In the genomic region with DNA sequence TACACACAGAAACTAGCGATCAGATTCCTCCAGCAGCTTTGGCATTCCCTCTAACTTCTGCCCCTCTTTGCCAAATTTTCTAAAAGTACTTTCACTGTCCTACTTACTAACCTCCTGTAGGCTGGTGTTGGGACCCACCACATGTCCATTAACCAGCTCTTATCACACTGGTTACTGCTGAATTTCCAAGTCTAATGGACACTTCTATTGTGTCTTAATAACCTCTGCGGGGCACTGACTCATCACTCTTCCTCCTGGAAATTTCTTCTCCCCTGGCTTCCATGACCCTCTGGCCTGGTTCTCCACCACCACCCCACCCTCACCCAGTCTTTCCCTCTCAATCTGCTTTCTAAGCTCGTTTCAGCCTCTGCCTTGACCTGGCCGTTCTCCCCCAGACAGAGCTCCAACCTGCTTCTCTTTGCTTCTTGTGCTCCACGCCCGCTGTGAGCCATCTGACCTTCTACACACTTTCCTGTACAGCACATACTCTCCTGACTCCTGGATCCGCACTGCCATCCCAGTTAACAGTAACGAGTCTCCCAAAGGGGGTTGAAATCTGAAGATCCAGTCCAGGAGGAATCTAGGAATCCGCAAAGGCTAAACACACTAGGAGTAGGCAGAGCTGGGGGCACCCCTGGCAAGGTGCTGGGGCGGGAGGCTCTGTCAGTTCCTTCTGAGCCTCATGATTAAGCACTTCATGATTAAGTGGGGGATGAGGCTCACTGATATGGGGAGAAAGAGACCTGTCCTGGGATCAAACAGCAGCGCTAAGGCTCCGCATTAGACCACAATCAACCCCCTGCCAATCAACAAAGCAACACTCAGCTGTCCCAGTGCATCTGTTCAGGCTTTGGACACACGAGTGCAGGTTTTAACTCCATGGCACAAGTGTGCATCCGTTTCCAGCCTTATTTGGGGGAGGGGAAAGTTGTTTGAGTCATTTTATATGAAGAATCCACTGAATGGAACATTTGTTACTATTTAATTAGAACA, we compare ENCODE assay signal across 21 cellular contexts.
DNase-seq lines count a peak whose midpoint lies in the region; ATAC-seq, FAIRE-seq and TF ChIP-seq lines count a peak whose summit lies in the region.
"Had no signal": no experiment of that assay in that cellular context is flagged by ENCODE, and none has a peak within 500 bp of the region (broad histone marks: within the 10 kb centered on the region; RNA-seq: fewer than 3 reads in every experiment).

No MANE protein-coding gene starts in this region.

- H2BK5ac ChIP-seq in H1 (ENCODE audit: low read depth, low read length), result no peak overlapping the region
- H2BK5ac ChIP-seq in mesenchymal stem cell (ENCODE audit: low read depth, low read length, poor library complexity, severe bottlenecking), result no peak overlapping the region

- no peak overlapping the region for H3K4ac ChIP-seq in H1 (replicated peaks; ENCODE audit: insufficient read length, low read depth, low read length)
- H3K4ac ChIP-seq in mesenchymal stem cell (ENCODE audit: low read depth in 1 of 2, low read length in 2 of 2), result no peak overlapping the region

- in situ Hi-C loops in transverse colon (cut with MboI; ENCODE audit: low pct_ligation_motif_present in 1 of 4, low pct_unique_long_range_greater_than_20kb in 1 of 4, low sequenced_read_pairs in 3 of 4), result no loop called here

- no peaks in the 10 kb centered on the region; the same call in 1 of the 2 replicates for H3K23me2 ChIP-seq in H1 (ENCODE audit: low read depth, low read length)

- TF ChIP-seq POLR2A in H1 (IDR thresholded peaks at IDR 0.05; ENCODE audit: control extremely low read depth in 1 of 2, low read depth in 2 of 2, low read length in 2 of 2) (no peak), transverse colon (IDR thresholded peaks at IDR 0.05) (no peak)

- H3K4me1 ChIP-seq in H1 (replicated peaks in 1 of 4; ENCODE audit: control insufficient read depth in 3 of 4, insufficient read depth in 4 of 4, low read length in 3 of 4) (peaks cover 0 to 8% (median 4%) of the 10 kb centered on the region in 4 experiments; a peak in 3 of 7 replicates), mesenchymal stem cell (ENCODE audit: control insufficient read depth, insufficient read depth, low read depth, low read length) (peaks cover 9% of the 10 kb centered on the region), transverse colon (peaks cover 0 to 5% (median 0%) of the 10 kb centered on the region in 4 donors), A673 (ENCODE audit: insufficient read depth, low read length, poor library complexity, severe bottlenecking) (no peaks in the 10 kb centered on the region)
- H3K4me1 ChIP-seq: parathyroid adenoma, SJCRH30 had no signal

- H2BK15ac ChIP-seq in H1 (ENCODE audit: low read length) (no peak overlapping the region), mesenchymal stem cell (ENCODE audit: low read depth, poor library complexity, severe bottlenecking) (no peak overlapping the region)

- H3K79me1 ChIP-seq in H1 (ENCODE audit: low read depth, low read length), result no peaks in the 10 kb centered on the region
- H3K79me1 ChIP-seq in mesenchymal stem cell (replicated peaks; ENCODE audit: low read length, poor library complexity, severe bottlenecking), result no peaks in the 10 kb centered on the region

- H3K4me2 ChIP-seq in H1 (ENCODE audit: insufficient read depth in 1 of 2, low read depth in 2 of 2, low read length in 2 of 2) (no peak overlapping the region), mesenchymal stem cell (ENCODE audit: low read length, poor library complexity, severe bottlenecking) (no peak overlapping the region)

- intact Hi-C loops in transverse colon (cut with DNase I; ENCODE audit: low total_unique reads) (loop anchor here (5.0 kb wide), 1 partner anchor 1742 kb away; no protein-coding TSS in a partner anchor), A673 (cut with micrococcal nuclease; ENCODE audit: unreplicated experiment) (no loop called here)

- H3K18ac ChIP-seq in H1 (ENCODE audit: extremely low read depth, low read length), result no peak overlapping the region
- H3K18ac ChIP-seq in mesenchymal stem cell (ENCODE audit: low read depth in 1 of 2, low read length in 2 of 2), result no peak overlapping the region

- FAIRE-seq in H1 (lab: Jason Lieb, UNC), result no peak

- no peak overlapping the region for H3K56ac ChIP-seq in H1 (replicated peaks; ENCODE audit: insufficient read length, low read depth, low read length)

- POLR2A ChIA-PET in H1 (lab: Charles Lee; ENCODE audit: partially characterized antibody), result no interaction called here
- POLR2A ChIA-PET in A673 (lab: Charles Lee; ENCODE audit: low non-redundant PET), result no interaction called here

- no peak overlapping the region for H3K27ac ChIP-seq in H1 (ENCODE audit: low read depth, low read length)
- H3K27ac ChIP-seq in mesenchymal stem cell (ENCODE audit: low read length, poor library complexity, severe bottlenecking), result no peak overlapping the region
- H3K27ac ChIP-seq in transverse colon, result no peak overlapping the region
- H3K27ac ChIP-seq in A673 (ENCODE audit: low read depth, low read length, poor library complexity, severe bottlenecking), result no peak overlapping the region
- H3K27ac ChIP-seq: C4-2B, esophagus squamous epithelium, HL-60, parathyroid adenoma, SJCRH30 had no signal

- H3K9ac ChIP-seq in H1 (replicated peaks in 1 of 4; ENCODE audit: extremely low read depth in 1 of 4, low read depth in 3 of 4, low read length in 3 of 4), result no peak overlapping the region
- H3K9ac ChIP-seq in mesenchymal stem cell (ENCODE audit: low read length), result no peak overlapping the region
- H3K9ac ChIP-seq: parathyroid adenoma had no signal

- H4K5ac ChIP-seq in H1 (ENCODE audit: insufficient read length, low read depth, low read length), result no peak overlapping the region

- no peaks in the 10 kb centered on the region for H4K20me1 ChIP-seq in H1 (replicated peaks in 1 of 2; ENCODE audit: control insufficient read depth in 1 of 2, insufficient read depth in 2 of 2, low read length in 2 of 2)

- H3K9me3 ChIP-seq in H1 (ENCODE audit: insufficient read depth in 2 of 2, low read depth in 1 of 2, low read length in 1 of 2) (no peaks in the 10 kb centered on the region), mesenchymal stem cell (ENCODE audit: control insufficient read depth, low read length) (no peaks in the 10 kb centered on the region), transverse colon (no peaks in the 10 kb centered on the region), A673 (ENCODE audit: low read depth, low read length, poor library complexity, severe bottlenecking) (no peaks in the 10 kb centered on the region)
- H3K9me3 ChIP-seq: esophagus squamous epithelium, SJCRH30 had no signal

- no peaks in the 10 kb centered on the region for H3K79me2 ChIP-seq in H1 (ENCODE audit: control insufficient read depth in 1 of 2, insufficient read depth in 2 of 2, low read length in 2 of 2)
- H3K79me2 ChIP-seq: parathyroid adenoma had no signal

- H2AFZ ChIP-seq in H1 (ENCODE audit: low read length), result no peak overlapping the region
- H2AFZ ChIP-seq in mesenchymal stem cell (ENCODE audit: low read depth, low read length), result peak overlapping the region; percentile 3
- H2AFZ ChIP-seq: parathyroid adenoma had no signal

- no TSS peak for BruUV-seq in A673 (replicated peaks; lab: Mats Ljungman, UMichigan)

- ATAC-seq in HG02870 (IDR thresholded peaks at IDR 0.05; ENCODE audit: unreplicated experiment), result no peak
- ATAC-seq: activated CD8-positive, alpha-beta memory T cell treated with anti-CD3 and anti-CD28 coated beads, Interleukin-2, amount 10 ng/mL, durations not matched to agents 7 days and 5 days; stimulated activated effector memory CD8-positive, alpha-beta T cell treated with anti-CD3 and anti-CD28 coated beads, Interleukin-12 subunit alpha, Interleukin-12 subunit beta, amount 100 ng/mL, for 72 hours had no signal

- H4K91ac ChIP-seq in H1 (replicated peaks; ENCODE audit: insufficient read length, low read length) (no peak overlapping the region), mesenchymal stem cell (ENCODE audit: low read length) (no peak overlapping the region)

- no peak for TF ChIP-seq RAD21 in H1 (IDR thresholded peaks at IDR 0.05 in 1 of 2, conservative IDR thresholded peaks at IDR 0.05 in 1 of 2; ENCODE audit: low read depth in 2 of 2, low read length in 2 of 2)

- CTCF ChIA-PET in H1 (lab: Charles Lee; ENCODE audit: partially characterized antibody) (interaction anchor here (0.5 to 3.1 kb wide), 11 partner anchors 11 to 514 kb away, joined by 3 to 19 read pairs (median 4); no protein-coding TSS in a partner anchor), A673 (lab: Charles Lee) (interaction anchor here (1.0 kb wide), 1 partner anchor 9 kb away, joined by 3 read pairs; no protein-coding TSS in a partner anchor)

- TF ChIP-seq CTCF in H1 (IDR thresholded peaks at IDR 0.05; ENCODE audit: control extremely low read depth in 1 of 3, insufficient read depth in 1 of 3, low read depth in 1 of 3, low read length in 3 of 3) (no peak), transverse colon (IDR thresholded peaks at IDR 0.05) (no peak), A673 (conservative IDR thresholded peaks at IDR 0.05; ENCODE audit: low read depth, low read length) (no peak)

- H3K23ac ChIP-seq in H1 (ENCODE audit: insufficient read length), result no peak overlapping the region
- H3K23ac ChIP-seq in mesenchymal stem cell (ENCODE audit: low read length in 2 of 2), result no peak overlapping the region

- 89% methylated on average over 14 of the region's 14 CpGs; no CpG with 5 or more reads in 1 of the 2 experiments for WGBS in H1 (ENCODE audit: extremely low coverage in 1 of 2, insufficient coverage in 1 of 2, insufficient read length in 1 of 2, insufficient replicate concordance in 2 of 2, low coverage in 1 of 2, low lambda C conversion rate in 2 of 2, missing lambda C conversion rate in 1 of 2), 2 experiments
- WGBS in mesenchymal stem cell, result 78% methylated on average over 13 of the region's 14 CpGs
- 70 to 96% methylated on average over 5 to 14 of the region's 14 CpGs for WGBS in transverse colon (ENCODE audit: low coverage in 1 of 2), 2 donors

- no peak overlapping the region for H2BK120ac ChIP-seq in H1 (replicated peaks; ENCODE audit: low read depth, low read length)
- no peak overlapping the region for H2BK120ac ChIP-seq in mesenchymal stem cell (ENCODE audit: low read depth, low read length)

- H2BK20ac ChIP-seq in H1 (ENCODE audit: low read length), result 0 out of 2 replicates have a peak overlapping the region, but pooled peaks have one; percentile 15

- H4K8ac ChIP-seq in H1 (ENCODE audit: extremely low read depth, insufficient read depth, low read length) (no peak overlapping the region), mesenchymal stem cell (ENCODE audit: low read length) (no peak overlapping the region)

- H2BK12ac ChIP-seq in H1 (ENCODE audit: low read depth, low read length) (no peak overlapping the region), mesenchymal stem cell (ENCODE audit: low read length in 2 of 2) (no peak overlapping the region)

- no peaks in the 10 kb centered on the region; a peak in 2 of 7 replicates for H3K27me3 ChIP-seq in H1 (replicated peaks in 1 of 4; ENCODE audit: control insufficient read depth in 3 of 4, extremely low read depth in 1 of 4, insufficient read depth in 3 of 4, low read length in 3 of 4)
- H3K27me3 ChIP-seq in mesenchymal stem cell (ENCODE audit: control insufficient read depth in 1 of 2, insufficient read depth in 1 of 2, low read length in 2 of 2), result no peaks in the 10 kb centered on the region
- no peaks in the 10 kb centered on the region for H3K27me3 ChIP-seq in transverse colon
- no peaks in the 10 kb centered on the region for H3K27me3 ChIP-seq in A673 (replicated peaks; ENCODE audit: insufficient read depth, low read depth, low read length, poor library complexity)
- H3K27me3 ChIP-seq: SJCRH30 had no signal

- H3K36me3 ChIP-seq in H1 (ENCODE audit: control insufficient read depth in 2 of 4, insufficient read depth in 4 of 4, low read length in 3 of 4) (no peaks in the 10 kb centered on the region), mesenchymal stem cell (ENCODE audit: control insufficient read depth in 1 of 2, insufficient read depth in 2 of 2, low read depth in 1 of 2, low read length in 2 of 2) (no peaks in the 10 kb centered on the region), transverse colon (no peaks in the 10 kb centered on the region), A673 (ENCODE audit: insufficient read depth, low read length, poor library complexity, severe bottlenecking) (no peaks in the 10 kb centered on the region)
- H3K36me3 ChIP-seq: esophagus squamous epithelium, SJCRH30 had no signal

- no peak overlapping the region for H2AK5ac ChIP-seq in H1 (ENCODE audit: low read depth, low read length)
- no peak overlapping the region for H2AK5ac ChIP-seq in mesenchymal stem cell (ENCODE audit: low read length, severe bottlenecking)

- TF ChIP-seq EP300 in H1 (IDR thresholded peaks at IDR 0.05; ENCODE audit: borderline replicate concordance in 1 of 2, low read depth in 2 of 2, low read length in 2 of 2), result no peak
- TF ChIP-seq EP300 in transverse colon (IDR thresholded peaks at IDR 0.05; ENCODE audit: low read depth), result no peak

- no peak overlapping the region for H3K4me3 ChIP-seq in H1 (ENCODE audit: extremely low read depth in 1 of 4, insufficient read depth in 2 of 4, low read depth in 3 of 4, low read length in 4 of 4)
- H3K4me3 ChIP-seq in mesenchymal stem cell (ENCODE audit: insufficient read depth in 1 of 2, low read depth in 1 of 2, low read length in 2 of 2), result no peak overlapping the region
- no peak overlapping the region for H3K4me3 ChIP-seq in transverse colon
- no peak overlapping the region for H3K4me3 ChIP-seq in A673 (ENCODE audit: low read depth, low read length, poor library complexity, severe bottlenecking)
- H3K4me3 ChIP-seq: esophagus squamous epithelium, SJCRH30 had no signal

- H3K14ac ChIP-seq in H1 (ENCODE audit: insufficient read length), result no peak overlapping the region
- H3K14ac ChIP-seq in mesenchymal stem cell (ENCODE audit: low read length in 2 of 2), result no peak overlapping the region

- DNase-seq in NCI-H2227 (lab: John Stamatoyannopoulos, UW; ENCODE audit: unreplicated experiment) (peak; percentile 38), NCI-H2227 treated with DMSO at 0.1 percent for 48 hours (lab: John Stamatoyannopoulos, UW) (no peak), H1 (ENCODE audit: low read depth in 1 of 2, low spot score in 2 of 2) (no peak), mesenchymal stem cell (no peak), transverse colon (peak; percentile 43), anterior cingulate cortex (lab: John Stamatoyannopoulos, UW) (no peak), A673 (ENCODE audit: low spot score) (no peak)
- DNase-seq: 8988T; activated CD4-positive, alpha-beta T cell treated with anti-CD3 and anti-CD28 coated beads for 1 hour; activated CD8-positive, alpha-beta memory T cell treated with anti-CD3 and anti-CD28 coated beads, Interleukin-2, amount 10 ng/mL, durations not matched to agents 7 days and 5 days; activated gamma-delta T cell treated with Interleukin-2 at 50 U/mL for 16 hours; DMS79; esophagus squamous epithelium; NCI-H1417; SJCRH30; T-helper 9 cell had no signal

Comparison
In these comparisons a context has a peak if more than half of its experiments do, and no peak if none do; other contexts are left out.
1. DNase-seq: peak in NCI-H2227 (single experiment) and transverse colon (single experiment); none in NCI-H2227 treated with DMSO at 0.1 percent for 48 hours (single experiment), H1 (0 of 2), mesenchymal stem cell (single experiment), anterior cingulate cortex (0 of 58) and A673 (single experiment).